8 cellular contexts compared by ENCODE assay signal in the genomic region with DNA sequence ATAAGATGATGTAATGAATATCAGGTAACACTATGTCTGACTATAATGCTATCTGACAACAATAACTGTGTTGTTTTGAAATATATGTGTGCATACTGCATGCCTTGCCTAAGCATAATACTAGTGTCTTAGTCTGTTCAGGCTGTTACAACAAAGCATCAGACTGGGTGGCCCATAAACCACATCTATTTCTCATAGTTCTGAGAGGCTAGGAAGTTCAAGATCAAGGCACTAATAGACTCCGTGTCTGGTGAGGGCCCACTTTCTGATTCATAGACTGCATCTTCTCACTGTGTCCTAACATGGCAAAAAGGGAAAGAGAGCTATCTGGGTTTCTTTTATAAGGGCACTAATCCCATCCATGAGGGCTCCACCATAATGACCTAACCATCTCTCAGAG.
"Had no signal": no experiment of that assay in that cellular context is flagged by ENCODE, and none has a peak within 500 bp of the region (broad histone marks: within the 10 kb centered on the region; RNA-seq: fewer than 3 reads in every experiment).

No MANE protein-coding gene starts in this region.

- ATAC-seq: GM12878 had no signal

- H3K4me3 ChIP-seq: GM12878 had no signal

- DNase-seq: GDM1, GF-D8 had no signal

- FAIRE-seq: G401.6, GM12878, GM12891, GM12892, GM18507, GM19239 had no signal
